Comparison of ENCODE assay signal across 17 cellular contexts in the genomic region with DNA sequence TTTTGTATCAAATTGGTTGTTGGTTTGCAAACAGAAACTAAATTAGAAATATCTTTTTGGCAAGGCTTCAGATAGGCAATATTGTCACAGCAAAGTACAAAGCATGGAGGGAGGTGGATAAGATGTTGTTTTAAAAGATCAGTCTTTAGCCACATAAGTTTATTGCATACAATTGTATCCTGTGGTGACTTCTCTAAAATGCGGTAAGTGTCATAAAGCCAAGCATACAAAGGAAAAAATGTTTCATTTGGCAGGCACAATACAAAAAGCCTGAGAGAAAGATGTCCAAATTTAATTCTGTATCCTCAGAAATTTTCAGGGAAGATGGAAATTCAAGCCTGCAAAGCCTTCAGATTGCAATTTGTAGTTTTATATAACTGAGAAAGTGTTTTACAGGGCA. TPM values are rescaled to one million over a fixed set of nuclear protein-coding genes. Genes with fewer than 3 reads are reported as not detected.
DNase-seq lines count a peak whose midpoint lies in the region; FAIRE-seq and TF ChIP-seq lines count a peak whose summit lies in the region.
"Had no signal": no experiment of that assay in that cellular context is flagged by ENCODE, and none has a peak within 500 bp of the region (broad histone marks: within the 10 kb centered on the region; RNA-seq: fewer than 3 reads in every experiment).

No MANE protein-coding gene starts in this region.

- no peak for TF ChIP-seq CTCF in thyroid gland (IDR thresholded peaks at IDR 0.05)

- H3K27me3 Mint-ChIP-seq in activated T-cell treated with anti-CD3 and anti-CD28 coated beads, Interleukin-2, amount 50 U/mL, for 24 hours, result no peaks in the 10 kb centered on the region
- H3K27me3 Mint-ChIP-seq: activated CD8-positive, alpha-beta memory T cell treated with anti-CD3 and anti-CD28 coated beads, Interleukin-2, amount 10 ng/mL, durations not matched to agents 7 days and 5 days had no signal

- H3K4me3 ChIP-seq in muscle layer of colon (ENCODE audit: low read depth in 1 of 2, low read length in 2 of 2), result no peak overlapping the region
- no peak overlapping the region for H3K4me3 ChIP-seq in thyroid gland (replicated peaks in 1 of 3)

- no peak for DNase-seq in activated T-cell treated with anti-CD3 and anti-CD28 coated beads, Interleukin-2, amount 50 U/mL, for 24 hours
- DNase-seq in activated T-cell treated with anti-CD3 and anti-CD28 coated beads for 4 hours, result no peak
- DNase-seq in thyroid gland, result no peak
- no peak for DNase-seq in GM12892 (ENCODE audit: insufficient read length)
- DNase-seq in amygdala (lab: John Stamatoyannopoulos, UW), result no peak
- DNase-seq in HTR-8/SVneo (ENCODE audit: insufficient read length, low spot score), result no peak
- DNase-seq: activated CD8-positive, alpha-beta memory T cell treated with anti-CD3 and anti-CD28 coated beads, Interleukin-2, amount 10 ng/mL, durations not matched to agents 7 days and 5 days; amniotic stem cell; kidney; NCI-H1092 treated with DMSO at 0.1 percent for 48 hours; NCI-H748 treated with DMSO at 0.1 percent for 48 hours; SW 1271 had no signal

- H3K9ac ChIP-seq in muscle layer of colon (ENCODE audit: low read length), result no peak overlapping the region

- H3K27ac ChIP-seq in angular gyrus (ENCODE audit: low read depth, low read length) (peak overlapping the region; percentile 63), muscle layer of colon (ENCODE audit: low read depth, low read length) (peak overlapping the region; percentile 34), thyroid gland (peak overlapping the region; percentile 57 to 79 (median 76))
- H3K27ac ChIP-seq: epithelial cell of prostate had no signal

- intact Hi-C loops in thyroid gland (cut with DNase I), result no loop called here

- H3K9me3 ChIP-seq in muscle layer of colon (ENCODE audit: low read length), result no peaks in the 10 kb centered on the region
- no peaks in the 10 kb centered on the region for H3K9me3 ChIP-seq in thyroid gland

- H3K27ac Mint-ChIP-seq in activated T-cell treated with anti-CD3 and anti-CD28 coated beads, Interleukin-2, amount 50 U/mL, for 24 hours, result peak overlapping the region; percentile 26

- TF ChIP-seq POLR2A in thyroid gland (IDR thresholded peaks at IDR 0.05) (no peak), GM12892 (IDR thresholded peaks at IDR 0.05; ENCODE audit: low read depth, low read length) (no peak)

- H3K27me3 ChIP-seq in muscle layer of colon (ENCODE audit: control insufficient read depth in 1 of 2, insufficient read depth in 2 of 2, low read length in 2 of 2) (no peaks in the 10 kb centered on the region), thyroid gland (no peaks in the 10 kb centered on the region)

- FAIRE-seq in GM12892 (lab: Jason Lieb, UNC), result no peak
- no peak for FAIRE-seq in HTR-8/SVneo (lab: Jason Lieb, UNC)
- FAIRE-seq: kidney had no signal

- H3K4me1 Mint-ChIP-seq in activated T-cell treated with anti-CD3 and anti-CD28 coated beads, Interleukin-2, amount 50 U/mL, for 24 hours (ENCODE audit: low read depth), result peaks cover 80% of the 10 kb centered on the region

- peaks cover 16% of the 10 kb centered on the region for H3K36me3 Mint-ChIP-seq in activated T-cell treated with anti-CD3 and anti-CD28 coated beads, Interleukin-2, amount 50 U/mL, for 24 hours (ENCODE audit: low read depth)

- H3K4me1 ChIP-seq in muscle layer of colon (ENCODE audit: insufficient read depth, low read length), result peaks cover 37% of the 10 kb centered on the region
- H3K4me1 ChIP-seq in thyroid gland, result peaks cover 42 to 45% of the 10 kb centered on the region in 2 donors

- 54 to 55% methylated on average over 1 of the region's 1 CpG for WGBS in thyroid gland, 2 donors

- H3K9me3 Mint-ChIP-seq in activated T-cell treated with anti-CD3 and anti-CD28 coated beads, Interleukin-2, amount 50 U/mL, for 24 hours, result no peaks in the 10 kb centered on the region

- H3K36me3 ChIP-seq in muscle layer of colon (ENCODE audit: insufficient read depth, low read length) (no peaks in the 10 kb centered on the region), thyroid gland (no peaks in the 10 kb centered on the region)

- H3K4me3 Mint-ChIP-seq in activated T-cell treated with anti-CD3 and anti-CD28 coated beads, Interleukin-2, amount 50 U/mL, for 24 hours, result no peak overlapping the region

RNA-seq across cellular contexts. Expression of gene KAT2B, which starts 7.7 kb away (rescaled TPM):
- 100 to 1,000 TPM in 1 of 4 donors, 10 to 100 TPM in 3; 57.2 to 122 (median 74.9) TPM for total RNA-seq in thyroid gland
- 9.2 TPM for polyA plus RNA-seq in GM12892 (2012; ENCODE audit: missing spikeins)

RNA-seq across cellular contexts. Expression of gene PP2D1, which starts 35.9 kb away (rescaled TPM):
- not detected for total RNA-seq in thyroid gland
- 0.64 TPM for polyA plus RNA-seq in GM12892 (2012; ENCODE audit: missing spikeins)
- total RNA-seq: activated CD8-positive, alpha-beta memory T cell treated with anti-CD3 and anti-CD28 coated beads, Interleukin-2, amount 10 ng/mL, durations not matched to agents 7 days and 5 days; kidney; osteocyte had no signal
- polyA plus RNA-seq: AG04450 had no signal
